26 cellular contexts compared by ENCODE assay signal in genomic region chr6:21747441-21747840, GRCh38.
A peak's percentile ranks its signal among the peaks of the same experiment; 100 is the strongest.
DNase-seq lines count a peak whose midpoint lies in the region; ATAC-seq and TF ChIP-seq lines count a peak whose summit lies in the region.
"Had no signal": no experiment of that assay in that cellular context is flagged by ENCODE, and none has a peak within 500 bp of the region (broad histone marks: within the 10 kb centered on the region; RNA-seq: fewer than 3 reads in every experiment).

No MANE protein-coding gene starts in this region.

- in situ Hi-C loops in HAP-1 (cut with MboI; ENCODE audit: low sequenced_read_pairs) = no loop called here

- H3K9me3 ChIP-seq in HAP-1 = no peaks in the 10 kb centered on the region
- H3K9me3 ChIP-seq in prostate gland = no peaks in the 10 kb centered on the region
- H3K9me3 ChIP-seq: BLaER1 had no signal

- no peaks in the 10 kb centered on the region for H3K36me3 ChIP-seq in HAP-1 (replicated peaks)
- H3K36me3 ChIP-seq in prostate gland = no peaks in the 10 kb centered on the region
- H3K36me3 ChIP-seq: BLaER1 had no signal

- H3K4me1 ChIP-seq in HAP-1 = peaks cover 51% of the 10 kb centered on the region
- no peaks in the 10 kb centered on the region for H3K4me1 ChIP-seq in prostate gland (replicated peaks)

- ATAC-seq in GM19023 (IDR thresholded peaks at IDR 0.05; ENCODE audit: unreplicated experiment) = no peak
- ATAC-seq: activated naive CD8-positive, alpha-beta T cell treated with anti-CD3 and anti-CD28 coated beads, Interleukin-2, amount 50 U/mL, for 24 hours; HepG2; Right ventricle myocardium inferior had no signal

- H3K27me3 ChIP-seq in HAP-1 (ENCODE audit: low read depth) (no peaks in the 10 kb centered on the region), prostate gland (replicated peaks; ENCODE audit: insufficient read depth) (no peaks in the 10 kb centered on the region)
- H3K27me3 ChIP-seq: BLaER1 had no signal

- TF ChIP-seq CTCF in VCaP (conservative IDR thresholded peaks at IDR 0.05) (no peak), prostate gland (IDR thresholded peaks at IDR 0.05) (no peak)

- H3K27ac ChIP-seq in VCaP (peak overlapping the region; percentile 67), prostate gland (no peak overlapping the region)
- H3K27ac ChIP-seq: BLaER1, HL-60 had no signal

- no peak overlapping the region for H3K4me3 ChIP-seq in HAP-1
- H3K4me3 ChIP-seq in prostate gland = no peak overlapping the region
- H3K4me3 ChIP-seq: BLaER1 had no signal

- intact Hi-C loops in prostate gland (cut with DNase I) = loop anchor here (10.0 kb wide), 1 partner anchor 153 kb away; the partner anchor contains the start of gene SOX4

- DNase-seq in HAP-1 (ENCODE audit: low spot score in 2 of 2) (peak; percentile 44 to 77), globus pallidus (ENCODE audit: low spot score) (peak; percentile 68), pons (ENCODE audit: low spot score) (peak; percentile 88), prostate gland (ENCODE audit: low spot score) (no peak)
- no peak for DNase-seq in central memory CD4-positive, alpha-beta T cell
- DNase-seq in activated naive CD4-positive, alpha-beta T cell (lab: John Stamatoyannopoulos, UW) = no peak
- DNase-seq: activated CD4-positive, alpha-beta T cell treated with anti-CD3 and anti-CD28 coated beads for 4 hours; activated gamma-delta T cell; activated naive CD8-positive, alpha-beta T cell treated with anti-CD3 and anti-CD28 coated beads, Interleukin-2, amount 50 U/mL, for 24 hours; activated T-cell treated with anti-CD3 and anti-CD28 coated beads for 4 hours; DMS53; effector CD8-positive, alpha-beta T cell; erythroblast; GDM1; H7; Kasumi-1; NCI-H1694; NCI-H2171 treated with DMSO at 0.1 percent for 48 hours; NCI-H524; stimulated activated CD4-positive, alpha-beta T cell treated with anti-CD3 and anti-CD28 coated beads, Interleukin-4, amount 100 ng/mL, for 1 hour had no signal

- WGBS in prostate gland = 47% methylated on average over 4 of the region's 4 CpGs

- no peak for TF ChIP-seq POLR2A in prostate gland (IDR thresholded peaks at IDR 0.05)

Comparison
In these comparisons a context has a peak if more than half of its experiments do, and no peak if none do; other contexts are left out.
1. DNase-seq: peak in HAP-1 (2 of 2), globus pallidus (single experiment) and pons (single experiment); none in prostate gland (single experiment), central memory CD4-positive, alpha-beta T cell (single experiment) and activated naive CD4-positive, alpha-beta T cell (0 of 4).